In genomic region chr6:111030008-111031006, GRCh38 we compare ENCODE assay signal across 13 cellular contexts. TPM values are rescaled to one million over a fixed set of nuclear protein-coding genes. Genes with fewer than 3 reads are reported as not detected.
A peak's percentile ranks its signal among the peaks of the same experiment; 100 is the strongest.
DNase-seq lines count a peak whose midpoint lies in the region; ATAC-seq and TF ChIP-seq lines count a peak whose summit lies in the region.
"Had no signal": no experiment of that assay in that cellular context is flagged by ENCODE, and none has a peak within 500 bp of the region (broad histone marks: within the 10 kb centered on the region; RNA-seq: fewer than 3 reads in every experiment).

No MANE protein-coding gene starts in this region.

- H3K4me1 ChIP-seq in BE2C (peaks cover 11% of the 10 kb centered on the region; the same call in 1 of the 2 replicates), lower lobe of right lung (no peaks in the 10 kb centered on the region)
- H3K4me1 ChIP-seq: BLaER1 treated with 17β-estradiol and CSF1 and Interleukin-3, amounts not matched to agents 10 nM and 100 nM had no signal

- H3K27me3 ChIP-seq in BE2C (no peaks in the 10 kb centered on the region), lower lobe of right lung (ENCODE audit: low read depth) (no peaks in the 10 kb centered on the region)
- H3K27me3 ChIP-seq: BLaER1 treated with 17β-estradiol and CSF1 and Interleukin-3, amounts not matched to agents 10 nM and 100 nM; stomach had no signal

- H3K4me3 ChIP-seq in BE2C (ENCODE audit: low read depth, low read length), result no peak overlapping the region
- no peak overlapping the region for H3K4me3 ChIP-seq in lower lobe of right lung
- H3K4me3 ChIP-seq: BLaER1 treated with 17β-estradiol and CSF1 and Interleukin-3, amounts not matched to agents 10 nM and 100 nM; stomach had no signal

- intact Hi-C loops in lower lobe of right lung (cut with DNase I) (no loop called here), posterior vena cava (cut with DNase I) (no loop called here)

- H3K9me3 ChIP-seq in BE2C (no peaks in the 10 kb centered on the region), lower lobe of right lung (no peaks in the 10 kb centered on the region), T-helper 17 cell (ENCODE audit: control insufficient read depth, low read length, poor library complexity, severe bottlenecking) (no peaks in the 10 kb centered on the region)
- H3K9me3 ChIP-seq: BLaER1 treated with 17β-estradiol and CSF1 and Interleukin-3, amounts not matched to agents 10 nM and 100 nM; stomach had no signal

- H3K27me3 Mint-ChIP-seq in brain (no peaks in the 10 kb centered on the region), T-helper 17 cell (no peaks in the 10 kb centered on the region)
- H3K27me3 Mint-ChIP-seq: T-cell had no signal

- peak; percentile 70 to 80 for ATAC-seq in lower lobe of right lung
- ATAC-seq in GM19455 (IDR thresholded peaks at IDR 0.05; ENCODE audit: unreplicated experiment), result no peak
- no peak for ATAC-seq in T-helper 17 cell
- ATAC-seq: T-cell had no signal

- H3K4me3 Mint-ChIP-seq in brain (no peak overlapping the region), T-helper 17 cell (no peak overlapping the region)
- H3K4me3 Mint-ChIP-seq: T-cell had no signal

- H3K36me3 Mint-ChIP-seq in brain, result peaks cover 25% of the 10 kb centered on the region
- no peaks in the 10 kb centered on the region for H3K36me3 Mint-ChIP-seq in T-helper 17 cell (ENCODE audit: low read depth)

- no peaks in the 10 kb centered on the region for H3K9me3 Mint-ChIP-seq in brain
- H3K9me3 Mint-ChIP-seq: T-cell had no signal

- no peak overlapping the region for H3K27ac ChIP-seq in lower lobe of right lung
- H3K27ac ChIP-seq: BLaER1 treated with 17β-estradiol and CSF1 and Interleukin-3, amounts not matched to agents 10 nM and 100 nM; stomach had no signal

- H3K4me1 Mint-ChIP-seq in brain (peaks cover 29% of the 10 kb centered on the region), T-helper 17 cell (no peaks in the 10 kb centered on the region)
- H3K4me1 Mint-ChIP-seq: T-cell had no signal

- peak overlapping the region in 3 of 5 experiments; percentile 17 to 34 (median 28) for H3K27ac Mint-ChIP-seq in brain
- H3K27ac Mint-ChIP-seq in T-helper 17 cell, result no peak overlapping the region
- H3K27ac Mint-ChIP-seq: T-cell had no signal

- DNase-seq in BE2C (peak; percentile 46), MV-4-11 (lab: John Stamatoyannopoulos, UW) (peak; percentile 52), lower lobe of right lung (peak; percentile 50), posterior vena cava (ENCODE audit: low spot score) (no peak), DMS53 (lab: John Stamatoyannopoulos, UW) (no peak), T-helper 17 cell (no peak)
- DNase-seq: NCI-H510A, stomach, T-cell had no signal

- H3K36me3 ChIP-seq in BE2C (peaks cover 20% of the 10 kb centered on the region), lower lobe of right lung (peaks cover 22% of the 10 kb centered on the region)

- TF ChIP-seq CTCF in BE2C (IDR thresholded peaks at IDR 0.05; ENCODE audit: low read depth, low read length) (no peak), brain (conservative IDR thresholded peaks at IDR 0.05) (no peak), lower lobe of right lung (IDR thresholded peaks at IDR 0.05) (no peak)

RNA-seq across cellular contexts. Expression of gene RPF2, which starts 48.5 kb away (rescaled TPM):
- polyA plus RNA-seq in BE2C (2012; ENCODE audit: insufficient read depth, insufficient read length, low read depth), result 51.1 TPM
- 15.4 TPM for polyA plus RNA-seq in brain (ENCODE audit: insufficient read depth, low read depth, low replicate concordance)
- total RNA-seq in lower lobe of right lung (15.5 TPM), posterior vena cava (10 to 100 TPM; 28.0 to 30.3 TPM), T-helper 17 cell (1 to 10 TPM; 8.1 to 9.1 TPM)

RNA-seq across cellular contexts. Expression of gene SLC16A10, which starts 57.0 kb away (rescaled TPM):
- 0.12 TPM for polyA plus RNA-seq in BE2C (2012; ENCODE audit: insufficient read depth, insufficient read length, low read depth)
- 1.6 TPM for polyA plus RNA-seq in brain (ENCODE audit: insufficient read depth, low read depth, low replicate concordance)
- 11.9 TPM for total RNA-seq in lower lobe of right lung
- 1 to 10 TPM; 5.8 to 7.6 TPM for total RNA-seq in posterior vena cava
- 1 to 10 TPM; 5.1 to 6.3 TPM for total RNA-seq in T-helper 17 cell
- total RNA-seq: glomerular endothelial cell had no signal

Comparison
In these comparisons a context has a peak if more than half of its experiments do, and no peak if none do; other contexts are left out.
1. DNase-seq: peak in BE2C (single experiment), MV-4-11 (single experiment) and lower lobe of right lung (single experiment); none in posterior vena cava (single experiment), DMS53 (single experiment) and T-helper 17 cell (0 of 3).
2. ATAC-seq: peak in lower lobe of right lung (2 of 2); none in GM19455 (single experiment) and T-helper 17 cell (single experiment).